14 cellular contexts compared by ENCODE assay signal in genomic region chr22:37237371-37238268, GRCh38. TPM values are rescaled to one million over a fixed set of nuclear protein-coding genes. Genes with fewer than 3 reads are reported as not detected.
DNase-seq lines count a peak whose midpoint lies in the region; ATAC-seq, FAIRE-seq and TF ChIP-seq lines count a peak whose summit lies in the region.
"Had no signal": no experiment of that assay in that cellular context is flagged by ENCODE, and none has a peak within 500 bp of the region (broad histone marks: within the 10 kb centered on the region; RNA-seq: fewer than 3 reads in every experiment).

No MANE protein-coding gene starts in this region.

- no peak for TF ChIP-seq CTCF in CD14-positive monocyte (IDR thresholded peaks at IDR 0.05)
- no peak for TF ChIP-seq CTCF in D721Med (IDR thresholded peaks at IDR 0.05; ENCODE audit: insufficient read depth, missing control alignments)

- peaks cover 79 to 95% of the 10 kb centered on the region in 2 donors for H3K36me3 Mint-ChIP-seq in CD14-positive monocyte
- H3K36me3 Mint-ChIP-seq in activated naive CD8-positive, alpha-beta T cell treated with anti-CD3 and anti-CD28 coated beads, Interleukin-2, amount 10 ng/mL, durations not matched to agents 7 days and 5 days: peaks cover 81% of the 10 kb centered on the region

- POLR2A ChIA-PET in activated naive CD8-positive, alpha-beta T cell treated with anti-CD3 and anti-CD28 coated beads, Interleukin-2, amount 10 ng/mL, durations not matched to agents 7 days and 5 days (lab: Charles Lee): interaction anchor here (0.5 to 11.0 kb wide), 15 partner anchors 6 to 191 kb away, joined by 3 to 424 read pairs (median 5); partner anchors contain the start of gene IL2RB

- 81 to 82% methylated on average over 15 to 18 of the region's 20 CpGs for WGBS in mesodermal cell (ENCODE audit: insufficient coverage in 2 of 2), 2 experiments

- no peaks in the 10 kb centered on the region for H3K9me3 ChIP-seq in HUES6 (ENCODE audit: control insufficient read depth, insufficient read depth, low read depth, low read length)
- no peaks in the 10 kb centered on the region for H3K9me3 ChIP-seq in mesodermal cell (ENCODE audit: control insufficient read depth, low read length)
- H3K9me3 ChIP-seq: esophagus squamous epithelium, MG63 had no signal

- H3K4me1 Mint-ChIP-seq in CD14-positive monocyte: peaks cover 95% of the 10 kb centered on the region
- peaks cover 84% of the 10 kb centered on the region for H3K4me1 Mint-ChIP-seq in activated naive CD8-positive, alpha-beta T cell treated with anti-CD3 and anti-CD28 coated beads, Interleukin-2, amount 10 ng/mL, durations not matched to agents 7 days and 5 days

- H3K36me3 ChIP-seq in HUES6 (ENCODE audit: control insufficient read depth, insufficient read depth, low read length) (no peaks in the 10 kb centered on the region), mesodermal cell (ENCODE audit: control insufficient read depth, insufficient read depth, low read length) (no peaks in the 10 kb centered on the region)
- H3K36me3 ChIP-seq: esophagus squamous epithelium, MG63 had no signal

- H3K27me3 Mint-ChIP-seq in CD14-positive monocyte (ENCODE audit: low read depth in 3 of 3): peaks cover 0 to 1% (median 0%) of the 10 kb centered on the region in 3 donors
- no peaks in the 10 kb centered on the region for H3K27me3 Mint-ChIP-seq in activated naive CD8-positive, alpha-beta T cell treated with anti-CD3 and anti-CD28 coated beads, Interleukin-2, amount 10 ng/mL, durations not matched to agents 7 days and 5 days

- no peak overlapping the region for H3K27ac ChIP-seq in HUES6 (ENCODE audit: low read depth, low read length)
- peak overlapping the region; percentile 8 for H3K27ac ChIP-seq in mesodermal cell (ENCODE audit: low read depth, low read length, severe bottlenecking)

- H3K9ac ChIP-seq in HUES6 (ENCODE audit: low read length): peak overlapping the region; percentile 28

- H3K4me3 ChIP-seq in HUES6 (ENCODE audit: low read depth, low read length): no peak overlapping the region
- H3K4me3 ChIP-seq in mesodermal cell (ENCODE audit: extremely low read depth, insufficient read depth, low read length, poor library complexity, severe bottlenecking): no peak overlapping the region
- H3K4me3 ChIP-seq: esophagus squamous epithelium, MG63 had no signal

- no peak for ATAC-seq in activated naive CD8-positive, alpha-beta T cell treated with anti-CD3 and anti-CD28 coated beads, Interleukin-2, amount 10 ng/mL, durations not matched to agents 7 days and 5 days (ENCODE audit: low read depth)
- ATAC-seq: sciatic nerve had no signal

- H3K4me3 Mint-ChIP-seq in CD14-positive monocyte: no peak overlapping the region
- H3K4me3 Mint-ChIP-seq in activated naive CD8-positive, alpha-beta T cell treated with anti-CD3 and anti-CD28 coated beads, Interleukin-2, amount 10 ng/mL, durations not matched to agents 7 days and 5 days: peak overlapping the region; percentile 100

- intact Hi-C loops in CD14-positive monocyte (cut with micrococcal nuclease): no loop called here

- H3K4me1 ChIP-seq in HUES6 (ENCODE audit: control insufficient read depth, insufficient read depth, low read length) (peaks cover 21% of the 10 kb centered on the region; the same call in 1 of the 2 replicates), mesodermal cell (ENCODE audit: control insufficient read depth, insufficient read depth, low read length, poor library complexity, severe bottlenecking) (peaks cover 16% of the 10 kb centered on the region)

- H3K27ac Mint-ChIP-seq in CD14-positive monocyte: peak overlapping the region; percentile 76 to 99 (median 83)
- peak overlapping the region; percentile 100 for H3K27ac Mint-ChIP-seq in activated naive CD8-positive, alpha-beta T cell treated with anti-CD3 and anti-CD28 coated beads, Interleukin-2, amount 10 ng/mL, durations not matched to agents 7 days and 5 days

- no peaks in the 10 kb centered on the region for H3K9me3 Mint-ChIP-seq in CD14-positive monocyte
- H3K9me3 Mint-ChIP-seq in activated naive CD8-positive, alpha-beta T cell treated with anti-CD3 and anti-CD28 coated beads, Interleukin-2, amount 10 ng/mL, durations not matched to agents 7 days and 5 days: no peaks in the 10 kb centered on the region

- no peaks in the 10 kb centered on the region for H3K27me3 ChIP-seq in HUES6 (ENCODE audit: control insufficient read depth, insufficient read depth, low read length)
- H3K27me3 ChIP-seq: MG63 had no signal

- DNase-seq in CD14-positive monocyte (ENCODE audit: low spot score) (peak; percentile 27), C1 segment of cervical spinal cord (lab: John Stamatoyannopoulos, UW) (no peak), D721Med (ENCODE audit: insufficient read length, low spot score) (no peak), NK-92 (lab: John Stamatoyannopoulos, UW; ENCODE audit: unreplicated experiment) (no peak), MV-4-11 (lab: John Stamatoyannopoulos, UW) (no peak)
- no peak for DNase-seq in activated naive CD8-positive, alpha-beta T cell treated with anti-CD3 and anti-CD28 coated beads, Interleukin-2, amount 10 ng/mL, durations not matched to agents 7 days and 5 days
- DNase-seq: amygdala, esophagus squamous epithelium, MG63, NCI-H524 had no signal

- FAIRE-seq in D721Med (lab: Jason Lieb, UNC): no peak

RNA-seq across cellular contexts. Expression of gene RAC2, which starts 6.4 kb away (rescaled TPM):
- polyA plus RNA-seq in CD14-positive monocyte: 100 to 1,000 TPM; 360 to 529 TPM
- 1,000 to 10,000 TPM in 1 of 2 experiments, 100 to 1,000 TPM in 1; 963 to 1,011 TPM for total RNA-seq in activated naive CD8-positive, alpha-beta T cell treated with anti-CD3 and anti-CD28 coated beads, Interleukin-2, amount 10 ng/mL, durations not matched to agents 7 days and 5 days
- polyA plus RNA-seq in mesodermal cell (2013, experiment 1 of 2): 16.4 TPM
- polyA plus RNA-seq in mesodermal cell (2013, experiment 2 of 2): 14.7 TPM

RNA-seq across cellular contexts. Expression of gene SSTR3, which starts 25.3 kb away (rescaled TPM):
- not detected for polyA plus RNA-seq in CD14-positive monocyte
- total RNA-seq in activated naive CD8-positive, alpha-beta T cell treated with anti-CD3 and anti-CD28 coated beads, Interleukin-2, amount 10 ng/mL, durations not matched to agents 7 days and 5 days: 10 to 100 TPM; 10.1 to 11.3 TPM
- polyA plus RNA-seq in mesodermal cell (2013, experiment 1 of 2): not detected
- 0.05 TPM for polyA plus RNA-seq in mesodermal cell (2013, experiment 2 of 2)
- total RNA-seq: esophagus squamous epithelium, lower leg skin, sciatic nerve had no signal

RNA-seq across cellular contexts. Expression of gene CYTH4, which starts 44.7 kb away (rescaled TPM):
- 10 to 100 TPM; 51.0 to 70.0 TPM for polyA plus RNA-seq in CD14-positive monocyte
- 100 to 1,000 TPM; 149 to 157 TPM for total RNA-seq in activated naive CD8-positive, alpha-beta T cell treated with anti-CD3 and anti-CD28 coated beads, Interleukin-2, amount 10 ng/mL, durations not matched to agents 7 days and 5 days
- not detected for polyA plus RNA-seq in mesodermal cell (2013, experiment 1 of 2)
- not detected for polyA plus RNA-seq in mesodermal cell (2013, experiment 2 of 2)

RNA-seq across cellular contexts. Expression of gene C1QTNF6, which starts 49.6 kb away (rescaled TPM):
- polyA plus RNA-seq in CD14-positive monocyte: under 1 TPM; 0.14 to 0.24 TPM
- 10 to 100 TPM; 15.2 to 15.7 TPM for total RNA-seq in activated naive CD8-positive, alpha-beta T cell treated with anti-CD3 and anti-CD28 coated beads, Interleukin-2, amount 10 ng/mL, durations not matched to agents 7 days and 5 days
- 42.1 TPM for polyA plus RNA-seq in mesodermal cell (2013, experiment 1 of 2)
- polyA plus RNA-seq in mesodermal cell (2013, experiment 2 of 2): 36.7 TPM
